ENCODE assay signal across 8 cellular contexts in genomic region chr18:14190776-14191442, GRCh38. TPM values are rescaled to one million over a fixed set of nuclear protein-coding genes. Genes with fewer than 3 reads are reported as not detected.
DNase-seq lines count a peak whose midpoint lies in the region; ATAC-seq and TF ChIP-seq lines count a peak whose summit lies in the region.
"Not testable (repeated sequence)": the region's sequence is repeated elsewhere in the genome, so short reads cannot be mapped to it uniquely, and the experiment has no call there.

No MANE protein-coding gene starts in this region.

- not testable (repeated sequence) for H3K27me3 ChIP-seq in OCI-LY3 (ENCODE audit: low read depth, low read length)

- TF ChIP-seq POLR2A in GM18505 (IDR thresholded peaks at IDR 0.05; ENCODE audit: borderline replicate concordance, extremely low read depth, insufficient read depth, insufficient read length), result not testable (repeated sequence)

- H3K9me3 ChIP-seq in OCI-LY3 (ENCODE audit: insufficient read depth, low read length), result not testable (repeated sequence)

- H3K27ac Mint-ChIP-seq in activated T-helper 1 cell treated with anti-CD3 and anti-CD28 coated beads, Interleukin-12 subunit alpha, Interleukin-12 subunit beta, Interleukin-2, Interleukin-4 antibody, amounts not matched to agents 30 ng/mL and 10 ng/mL and 1 ng/mL, durations not matched to agents 14 hours and 24 hours and 36 hours, result peak overlapping the region; percentile 37
- peak overlapping the region; percentile 97 for H3K27ac Mint-ChIP-seq in stimulated activated effector memory CD8-positive, alpha-beta T cell treated with anti-CD3 and anti-CD28 coated beads, Interleukin-12 subunit alpha, Interleukin-12 subunit beta, amount 100 ng/mL, for 72 hours

- H3K27ac ChIP-seq in OCI-LY3 (ENCODE audit: low read length), result not testable (repeated sequence)

- H4K20me1 ChIP-seq in OCI-LY3 (ENCODE audit: insufficient read depth, low read length), result not testable (repeated sequence)

- H2AFZ ChIP-seq in OCI-LY3 (ENCODE audit: low read depth, low read length), result not testable (repeated sequence)

- H3K27me3 Mint-ChIP-seq in activated T-helper 1 cell treated with anti-CD3 and anti-CD28 coated beads, Interleukin-12 subunit alpha, Interleukin-12 subunit beta, Interleukin-2, Interleukin-4 antibody, amounts not matched to agents 30 ng/mL and 10 ng/mL and 1 ng/mL, durations not matched to agents 14 hours and 24 hours and 36 hours (ENCODE audit: insufficient read depth), result not testable (repeated sequence)

- TF ChIP-seq CTCF in OCI-LY3 (IDR thresholded peaks at IDR 0.05; ENCODE audit: low read depth, low read length), result not testable (repeated sequence)

- peaks cover 25% of the 10 kb centered on the region for H3K4me1 Mint-ChIP-seq in activated T-helper 1 cell treated with anti-CD3 and anti-CD28 coated beads, Interleukin-12 subunit alpha, Interleukin-12 subunit beta, Interleukin-2, Interleukin-4 antibody, amounts not matched to agents 30 ng/mL and 10 ng/mL and 1 ng/mL, durations not matched to agents 14 hours and 24 hours and 36 hours (ENCODE audit: low read depth)
- H3K4me1 Mint-ChIP-seq in stimulated activated effector memory CD8-positive, alpha-beta T cell treated with anti-CD3 and anti-CD28 coated beads, Interleukin-12 subunit alpha, Interleukin-12 subunit beta, amount 100 ng/mL, for 72 hours, result peaks cover 24% of the 10 kb centered on the region

- peaks cover 17% of the 10 kb centered on the region for H3K4me1 ChIP-seq in OCI-LY3 (ENCODE audit: low read length)

- H3K79me2 ChIP-seq in OCI-LY3 (ENCODE audit: low read length), result not testable (repeated sequence)

- ATAC-seq in GM18505 (IDR thresholded peaks at IDR 0.05; ENCODE audit: unreplicated experiment) (peak; percentile 94), GM19043 (IDR thresholded peaks at IDR 0.05; ENCODE audit: low read depth, unreplicated experiment) (peak; percentile 85), GM21576 (IDR thresholded peaks at IDR 0.05; ENCODE audit: unreplicated experiment) (peak; percentile 67), HG02885 (IDR thresholded peaks at IDR 0.05; ENCODE audit: poor library complexity, unreplicated experiment) (peak; percentile 97), HG03280 (IDR thresholded peaks at IDR 0.05; ENCODE audit: unreplicated experiment) (peak; percentile 75)
- ATAC-seq in stimulated activated effector memory CD8-positive, alpha-beta T cell treated with anti-CD3 and anti-CD28 coated beads, Interleukin-12 subunit alpha, Interleukin-12 subunit beta, amount 100 ng/mL, for 72 hours, result peak; percentile 91

- not testable (repeated sequence) for H3K4me3 ChIP-seq in OCI-LY3 (ENCODE audit: low read length)

- H3K9me3 Mint-ChIP-seq in activated T-helper 1 cell treated with anti-CD3 and anti-CD28 coated beads, Interleukin-12 subunit alpha, Interleukin-12 subunit beta, Interleukin-2, Interleukin-4 antibody, amounts not matched to agents 30 ng/mL and 10 ng/mL and 1 ng/mL, durations not matched to agents 14 hours and 24 hours and 36 hours; stimulated activated effector memory CD8-positive, alpha-beta T cell treated with anti-CD3 and anti-CD28 coated beads, Interleukin-12 subunit alpha, Interleukin-12 subunit beta, amount 100 ng/mL, for 72 hours: not testable (repeated sequence)

- intact Hi-C loops in activated T-helper 1 cell treated with anti-CD3 and anti-CD28 coated beads, Interleukin-12 subunit alpha, Interleukin-12 subunit beta, Interleukin-2, Interleukin-4 antibody, amounts not matched to agents 30 ng/mL and 10 ng/mL and 1 ng/mL, durations not matched to agents 14 hours and 24 hours and 36 hours (cut with micrococcal nuclease), result loop anchor here (5.0 kb wide), 1 partner anchor 46 kb away; no protein-coding TSS in a partner anchor

- H3K36me3 ChIP-seq in OCI-LY3 (replicated peaks; ENCODE audit: low read depth, low read length), result not testable (repeated sequence)

- peak overlapping the region; percentile 60 for H3K4me2 ChIP-seq in OCI-LY3 (ENCODE audit: low read length)

- not testable (repeated sequence) for H3K36me3 Mint-ChIP-seq in activated T-helper 1 cell treated with anti-CD3 and anti-CD28 coated beads, Interleukin-12 subunit alpha, Interleukin-12 subunit beta, Interleukin-2, Interleukin-4 antibody, amounts not matched to agents 30 ng/mL and 10 ng/mL and 1 ng/mL, durations not matched to agents 14 hours and 24 hours and 36 hours (ENCODE audit: low read depth)
- peaks cover 23% of the 10 kb centered on the region for H3K36me3 Mint-ChIP-seq in stimulated activated effector memory CD8-positive, alpha-beta T cell treated with anti-CD3 and anti-CD28 coated beads, Interleukin-12 subunit alpha, Interleukin-12 subunit beta, amount 100 ng/mL, for 72 hours

- not testable (repeated sequence) for H3K9ac ChIP-seq in OCI-LY3 (ENCODE audit: low read length)

- not testable (repeated sequence) for DNase-seq in activated T-helper 1 cell treated with anti-CD3 and anti-CD28 coated beads, Interleukin-12 subunit alpha, Interleukin-12 subunit beta, Interleukin-2, Interleukin-4 antibody, amounts not matched to agents 30 ng/mL and 10 ng/mL and 1 ng/mL, durations not matched to agents 14 hours and 24 hours and 36 hours (ENCODE audit: low spot score); stimulated activated effector memory CD8-positive, alpha-beta T cell treated with anti-CD3 and anti-CD28 coated beads, Interleukin-12 subunit alpha, Interleukin-12 subunit beta, amount 100 ng/mL, for 72 hours (ENCODE audit: low spot score in 2 of 2)

- peak overlapping the region; percentile 8 for H3K4me3 Mint-ChIP-seq in activated T-helper 1 cell treated with anti-CD3 and anti-CD28 coated beads, Interleukin-12 subunit alpha, Interleukin-12 subunit beta, Interleukin-2, Interleukin-4 antibody, amounts not matched to agents 30 ng/mL and 10 ng/mL and 1 ng/mL, durations not matched to agents 14 hours and 24 hours and 36 hours
- H3K4me3 Mint-ChIP-seq in stimulated activated effector memory CD8-positive, alpha-beta T cell treated with anti-CD3 and anti-CD28 coated beads, Interleukin-12 subunit alpha, Interleukin-12 subunit beta, amount 100 ng/mL, for 72 hours, result peak overlapping the region; percentile 38

RNA-seq across cellular contexts. Expression of gene ZNF519, which starts 58.7 kb away (rescaled TPM):
- total RNA-seq in activated T-helper 1 cell treated with anti-CD3 and anti-CD28 coated beads, Interleukin-12 subunit alpha, Interleukin-12 subunit beta, Interleukin-2, Interleukin-4 antibody, amounts not matched to agents 30 ng/mL and 10 ng/mL and 1 ng/mL, durations not matched to agents 14 hours and 24 hours and 36 hours, result 18.7 and 19.4 TPM in 2 replicates
